ENCODE assay signal across 19 cellular contexts in genomic region chr6:147195510-147195909, GRCh38. TPM values are rescaled to one million over a fixed set of nuclear protein-coding genes. Genes with fewer than 3 reads are reported as not detected.
DNase-seq lines count a peak whose midpoint lies in the region; ATAC-seq, FAIRE-seq and TF ChIP-seq lines count a peak whose summit lies in the region.
"Had no signal": no experiment of that assay in that cellular context is flagged by ENCODE, and none has a peak within 500 bp of the region (broad histone marks: within the 10 kb centered on the region; RNA-seq: fewer than 3 reads in every experiment).

No MANE protein-coding gene starts in this region.

- SMC1A ChIA-PET in GM12878 (lab: Charles Lee; ENCODE audit: uncharacterized antibody, unreplicated experiment): no interaction called here

- H2AFZ ChIP-seq in GM12878 (ENCODE audit: control insufficient read depth, low read depth, low read length): no peak overlapping the region

- H3K79me2 ChIP-seq in GM12878 (ENCODE audit: control insufficient read depth, insufficient read depth, low read length): no peaks in the 10 kb centered on the region

- no peaks in the 10 kb centered on the region for H4K20me1 ChIP-seq in GM12878 (ENCODE audit: control insufficient read depth, insufficient read depth)

- CTCF ChIA-PET in GM12878 (lab: Yijun Ruan, JAX): interaction anchor here (0.6 kb wide), 1 partner anchor 35 kb away, joined by 4 read pairs; no protein-coding TSS in a partner anchor

- BruUV-seq in GM12878 (replicated peaks; lab: Mats Ljungman, UMichigan): no TSS peak

- H3K9me3 ChIP-seq in liver (ENCODE audit: control insufficient read depth in 4 of 4, low read length in 3 of 4) (no peaks in the 10 kb centered on the region), right lobe of liver (no peaks in the 10 kb centered on the region), GM12878 (replicated peaks; ENCODE audit: control insufficient read depth, insufficient read depth, low read length) (no peaks in the 10 kb centered on the region), upper lobe of left lung (no peaks in the 10 kb centered on the region), left ventricle myocardium inferior (replicated peaks) (no peaks in the 10 kb centered on the region)
- H3K9me3 ChIP-seq: esophagus squamous epithelium, heart left ventricle, uterus had no signal

- H3K4me3 ChIP-seq in liver (ENCODE audit: low read depth in 1 of 3, low read length in 3 of 3): no peak overlapping the region
- H3K4me3 ChIP-seq in right lobe of liver: no peak overlapping the region
- no peak overlapping the region for H3K4me3 ChIP-seq in GM12878
- H3K4me3 ChIP-seq in upper lobe of left lung: no peak overlapping the region
- H3K4me3 ChIP-seq in left ventricle myocardium inferior: no peak overlapping the region
- H3K4me3 ChIP-seq: dorsolateral prefrontal cortex, esophagus squamous epithelium, heart left ventricle, uterus had no signal

- POLR2A ChIA-PET in GM12878 (lab: Charles Lee): no interaction called here

- no peaks in the 10 kb centered on the region for H3K36me3 ChIP-seq in liver (ENCODE audit: control insufficient read depth in 4 of 4, insufficient read depth in 3 of 4, low read depth in 1 of 4, low read length in 3 of 4)
- no peaks in the 10 kb centered on the region for H3K36me3 ChIP-seq in right lobe of liver
- no peaks in the 10 kb centered on the region for H3K36me3 ChIP-seq in GM12878 (ENCODE audit: control insufficient read depth in 2 of 2, insufficient read depth in 2 of 2, low read length in 1 of 2)
- H3K36me3 ChIP-seq in upper lobe of left lung: no peaks in the 10 kb centered on the region
- H3K36me3 ChIP-seq in left ventricle myocardium inferior: no peaks in the 10 kb centered on the region
- H3K36me3 ChIP-seq: esophagus squamous epithelium, heart left ventricle, uterus had no signal

- no peak for DNase-seq in right lobe of liver
- peak; percentile 59 for DNase-seq in NOMO-1 treated with DMSO at 0.1 percent for 48 hours (lab: John Stamatoyannopoulos, UW; ENCODE audit: unreplicated experiment)
- DNase-seq in GM12878 (ENCODE audit: low read depth, low spot score): no peak
- no peak for DNase-seq in upper lobe of left lung
- DNase-seq in left ventricle myocardium inferior: no peak
- DNase-seq in UCSD-AML1 (lab: John Stamatoyannopoulos, UW; ENCODE audit: unreplicated experiment): no peak
- DNase-seq: dorsolateral prefrontal cortex; esophagus squamous epithelium; heart left ventricle; KG1; NCI-H1436 treated with DMSO at 0.1 percent for 48 hours; nucleus accumbens; stimulated activated naive CD4-positive, alpha-beta T cell; uterus had no signal

- TF ChIP-seq CTCF in liver (IDR thresholded peaks at IDR 0.05; ENCODE audit: low read depth, low read length, missing input control) (no peak), right lobe of liver (IDR thresholded peaks at IDR 0.05) (no peak), GM12878 (IDR thresholded peaks at IDR 0.05 in 2 of 3, conservative IDR thresholded peaks at IDR 0.05 in 1 of 3; ENCODE audit: control insufficient read depth in 2 of 3, extremely low read depth in 1 of 3, insufficient read depth in 1 of 3, low read depth in 3 of 3, low read length in 3 of 3) (no peak), upper lobe of left lung (IDR thresholded peaks at IDR 0.05) (no peak), left ventricle myocardium inferior (IDR thresholded peaks at IDR 0.05; ENCODE audit: borderline replicate concordance) (no peak)

- RAD21 ChIA-PET in GM12878 (lab: Charles Lee; ENCODE audit: unreplicated experiment): no interaction called here

- no peaks in the 10 kb centered on the region for H3K27me3 ChIP-seq in liver (ENCODE audit: control insufficient read depth in 4 of 4, insufficient read depth in 4 of 4, low read length in 3 of 4)
- no peaks in the 10 kb centered on the region for H3K27me3 ChIP-seq in right lobe of liver
- H3K27me3 ChIP-seq in GM12878 (replicated peaks in 1 of 2; ENCODE audit: control insufficient read depth in 2 of 2, insufficient read depth in 2 of 2, low read length in 1 of 2): no peaks in the 10 kb centered on the region
- H3K27me3 ChIP-seq in upper lobe of left lung: no peaks in the 10 kb centered on the region
- H3K27me3 ChIP-seq in left ventricle myocardium inferior (ENCODE audit: low read depth): no peaks in the 10 kb centered on the region
- H3K27me3 ChIP-seq: dorsolateral prefrontal cortex, esophagus squamous epithelium, heart left ventricle, uterus had no signal

- no peak overlapping the region for H3K27ac ChIP-seq in liver (ENCODE audit: low read depth in 1 of 2, low read length in 2 of 2)
- H3K27ac ChIP-seq in right lobe of liver: no peak overlapping the region
- H3K27ac ChIP-seq in GM12878 (ENCODE audit: control insufficient read depth, insufficient read depth): no peak overlapping the region
- H3K27ac ChIP-seq in upper lobe of left lung: peak overlapping the region in 3 of 4 donors; percentile 11 to 64 (median 21)
- H3K27ac ChIP-seq in left ventricle myocardium inferior (replicated peaks): no peak overlapping the region
- H3K27ac ChIP-seq: dorsolateral prefrontal cortex, esophagus squamous epithelium, heart left ventricle, uterus had no signal

- H3K9ac ChIP-seq in liver (ENCODE audit: low read depth in 1 of 2, low read length in 2 of 2) (no peak overlapping the region), GM12878 (ENCODE audit: control insufficient read depth, insufficient read depth, low read length) (no peak overlapping the region)

- no peak for FAIRE-seq in GM12878 (lab: Jason Lieb, UNC)
- FAIRE-seq: GM18507, H54, islet of Langerhans had no signal

- intact Hi-C loops in right lobe of liver (cut with DNase I) (no loop called here), GM12878 (cut with micrococcal nuclease; ENCODE audit: unreplicated experiment) (no loop called here), left ventricle myocardium inferior (cut with micrococcal nuclease) (no loop called here)

- TF ChIP-seq RAD21 in liver (IDR thresholded peaks at IDR 0.05) (no peak), GM12878 (IDR thresholded peaks at IDR 0.05; ENCODE audit: insufficient read depth, low read depth, low read length) (no peak)

- TF ChIP-seq EP300 in GM12878 (IDR thresholded peaks at IDR 0.05; ENCODE audit: borderline replicate concordance in 1 of 2, control insufficient read depth in 1 of 2, low read depth in 2 of 2, low read length in 2 of 2) (no peak), upper lobe of left lung (IDR thresholded peaks at IDR 0.05) (no peak)

- H3K4me1 ChIP-seq in liver (ENCODE audit: control insufficient read depth in 4 of 4, insufficient read depth in 4 of 4, low read length in 3 of 4) (peaks cover 0 to 12% (median 8%) of the 10 kb centered on the region in 4 donors), right lobe of liver (peaks cover 0 to 11% (median 2%) of the 10 kb centered on the region in 4 donors), GM12878 (ENCODE audit: control insufficient read depth, insufficient read depth, low read length) (no peaks in the 10 kb centered on the region), upper lobe of left lung (no peaks in the 10 kb centered on the region), left ventricle myocardium inferior (no peaks in the 10 kb centered on the region)
- H3K4me1 ChIP-seq: esophagus squamous epithelium, uterus had no signal

- in situ Hi-C loops in GM12878 (cut with MboI): no loop called here

- ATAC-seq in right lobe of liver: no peak
- ATAC-seq in GM12878: peak; percentile 62
- no peak for ATAC-seq in upper lobe of left lung (ENCODE audit: low FRiP score in 2 of 2)
- no peak for ATAC-seq in HG03139 (IDR thresholded peaks at IDR 0.05; ENCODE audit: unreplicated experiment)
- ATAC-seq: heart left ventricle had no signal

- TF ChIP-seq POLR2A in right lobe of liver (IDR thresholded peaks at IDR 0.05) (no peak), GM12878 (IDR thresholded peaks at IDR 0.05; ENCODE audit: low read depth, low read length) (no peak), upper lobe of left lung (IDR thresholded peaks at IDR 0.05) (no peak)

- no peak overlapping the region for H3K4me2 ChIP-seq in GM12878 (ENCODE audit: control insufficient read depth, insufficient read depth)

- WGBS in liver: 88% methylated on average over 3 of the region's 3 CpGs
- WGBS in right lobe of liver (ENCODE audit: insufficient coverage, low coverage, low lambda C conversion rate, missing lambda C conversion rate): 33% methylated on average over 1 of the region's 3 CpGs
- WGBS in GM12878 (ENCODE audit: insufficient coverage, insufficient replicate concordance, low lambda C conversion rate, missing lambda C conversion rate): 71% methylated on average over 3 of the region's 3 CpGs
- 79 to 88% methylated on average over 3 of the region's 3 CpGs for WGBS in upper lobe of left lung, 2 donors

TF ChIP-seq in GM12878, 131 proteins besides CTCF, POLR2A, EP300 and RAD21 (continues in another document):
- TF ChIP-seq TARDBP (IDR thresholded peaks at IDR 0.05; ENCODE audit: borderline replicate concordance) (no peak), EZH2 (IDR thresholded peaks at IDR 0.05; ENCODE audit: borderline replicate concordance, control insufficient read depth, low read depth, low read length) (no peak), GATAD2B (conservative IDR thresholded peaks at IDR 0.05; ENCODE audit: low read depth) (no peak), CBX5 (IDR thresholded peaks at IDR 0.05; ENCODE audit: low read depth) (no peak), SUPT20H (IDR thresholded peaks at IDR 0.05; ENCODE audit: borderline replicate concordance, control insufficient read depth, low read depth, low read length) (no peak)

RNA-seq across cellular contexts. Expression of gene STXBP5, which starts 8.7 kb away (rescaled TPM):
- total RNA-seq in liver (1 to 10 TPM; 7.6 to 8.9 TPM), right lobe of liver (1 to 10 TPM; 3.9 to 7.6 (median 5.7) TPM), GM12878 (2014; rRNA removed) (10.8 and 12.3 TPM in 2 replicates), GM12878 (2014; rRNA removed; fragmentation: Illumina TruSeq; extraction: Trizol) (10.5 and 11.4 TPM in 2 replicates), GM12878 (2021) (11.1 and 13.2 TPM in 2 replicates), upper lobe of left lung (10 to 100 TPM; 10.5 to 26.5 (median 15.7) TPM), left ventricle myocardium inferior (14.4 TPM)
- polyA plus RNA-seq in liver (1 to 10 TPM; 1.9 to 2.0 TPM), GM12878 (2011; rRNA removed) (9.7 and 12.7 TPM in 2 replicates), GM12878 (2014; fragmentation: Illumina TruSeq; extraction: Trizol) (10.4 and 10.6 TPM in 2 replicates), GM12878 (2014; fragmentation: Nextera tagmentation; extraction: Ambion mirVana) (1 to 10 TPM; 3.1 TPM), GM12878 (2014; rRNA removed) (5.0 and 7.2 TPM in 2 replicates), GM12878 (2016; fragmentation: Nextera tagmentation; extraction: Ambion mirVana) (1 to 10 TPM; 1.4 to 1.8 TPM)
- 32.5 and 34.0 TPM in 2 replicates for total RNA-seq in GM12878 (2013; cell fraction: nucleolus; rRNA removed)
- polyA plus RNA-seq in GM12878 (2011; ENCODE audit: low read depth): 2.1 TPM
- polyA plus RNA-seq in GM12878 (2011; cell fraction: cytosol; rRNA removed): 5.6 and 5.8 TPM in 2 replicates
- polyA plus RNA-seq in GM12878 (2011; cell fraction: nucleus; rRNA removed): 9.8 and 10.0 TPM in 2 replicates
- polyA plus RNA-seq in GM12878 (2012): 2.7 and 3.8 TPM in 2 replicates
- polyA minus RNA-seq in GM12878 (2011; rRNA and poly(A)+ RNA removed): 31.7 and 36.7 TPM in 2 replicates
- 7.2 and 8.2 TPM in 2 replicates for polyA minus RNA-seq in GM12878 (2011; cell fraction: cytosol; rRNA and poly(A)+ RNA removed)
- polyA minus RNA-seq in GM12878 (2011; cell fraction: nucleus; rRNA and poly(A)+ RNA removed): 26.7 and 40.4 TPM in 2 replicates

Comparison
In these comparisons a context has a peak if more than half of its experiments do, and no peak if none do; other contexts are left out.
1. H3K27ac ChIP-seq: peak in upper lobe of left lung (3 of 4); none in liver (0 of 2), right lobe of liver (0 of 3), GM12878 (single experiment) and left ventricle myocardium inferior (single experiment).